Comparison of ENCODE assay signal across 14 cellular contexts in the genomic region with DNA sequence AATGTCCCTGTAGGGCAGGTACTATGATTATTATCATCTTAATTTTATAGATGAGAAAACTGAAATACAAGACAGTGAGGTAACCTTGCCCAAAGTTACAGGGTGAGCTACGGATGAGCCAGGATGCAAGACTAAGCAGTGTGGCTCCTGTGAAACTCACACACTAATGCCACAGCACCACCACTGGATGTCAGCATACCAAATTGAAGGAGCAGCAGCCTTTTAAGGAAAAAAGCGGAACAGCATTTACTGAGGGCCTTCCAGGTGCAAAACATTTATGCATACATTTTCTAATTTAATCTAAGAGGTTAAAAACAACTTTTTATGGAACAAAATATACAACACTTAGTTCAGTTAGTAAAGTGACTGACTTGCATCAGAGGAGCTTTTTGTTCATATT. TPM values are rescaled to one million over a fixed set of nuclear protein-coding genes. Genes with fewer than 3 reads are reported as not detected.
DNase-seq lines count a peak whose midpoint lies in the region; ATAC-seq and TF ChIP-seq lines count a peak whose summit lies in the region.
"Had no signal": no experiment of that assay in that cellular context is flagged by ENCODE, and none has a peak within 500 bp of the region (broad histone marks: within the 10 kb centered on the region; RNA-seq: fewer than 3 reads in every experiment).

No MANE protein-coding gene starts in this region.

- H3K36me3 ChIP-seq in GM23248 (ENCODE audit: low read depth), result no peaks in the 10 kb centered on the region
- H3K36me3 ChIP-seq in neuronal stem cell (replicated peaks in 1 of 2; ENCODE audit: control insufficient read depth in 2 of 2, insufficient read depth in 2 of 2, low read length in 2 of 2), result no peaks in the 10 kb centered on the region
- H3K36me3 ChIP-seq in upper lobe of right lung, result peaks cover 14% of the 10 kb centered on the region

- H2BK120ac ChIP-seq in neuronal stem cell (ENCODE audit: low read depth, low read length), result no peak overlapping the region

- TF ChIP-seq CTCF in epithelial cell of proximal tubule (conservative IDR thresholded peaks at IDR 0.05; ENCODE audit: low read depth, low read length) (peak; percentile 52), GM20000 (IDR thresholded peaks at IDR 0.05; ENCODE audit: extremely low read depth, missing control alignments) (no peak), upper lobe of right lung (IDR thresholded peaks at IDR 0.05) (no peak)

- H3K27me3 ChIP-seq in GM23248 (replicated peaks; ENCODE audit: insufficient read depth) (no peaks in the 10 kb centered on the region), neuronal stem cell (ENCODE audit: control insufficient read depth in 3 of 3, insufficient read depth in 3 of 3, low read depth in 1 of 3, low read length in 3 of 3) (no peaks in the 10 kb centered on the region), upper lobe of right lung (no peaks in the 10 kb centered on the region)
- H3K27me3 ChIP-seq: ascending aorta, pancreas had no signal

- no peak overlapping the region; the same call in 1 of the 2 replicates for H3K27ac ChIP-seq in GM23248
- H3K27ac ChIP-seq in neuronal stem cell (replicated peaks; ENCODE audit: low read length), result no peak overlapping the region
- H3K27ac ChIP-seq in upper lobe of right lung, result no peak overlapping the region
- H3K27ac ChIP-seq: ascending aorta, pancreas had no signal

- DNase-seq in GM23248 (peak; percentile 47), RKO (ENCODE audit: low spot score) (peak; percentile 19), epithelial cell of proximal tubule (ENCODE audit: low read depth) (no peak), neuronal stem cell (ENCODE audit: low spot score) (peak; percentile 21), GM20000 (ENCODE audit: low spot score) (no peak), upper lobe of right lung (no peak)
- DNase-seq: activated CD4-positive, alpha-beta T cell treated with anti-CD3 and anti-CD28 coated beads for 36 hours; activated T-cell treated with anti-CD3 and anti-CD28 coated beads, Interleukin-2, amount 50 U/mL, for 72 hours; NCI-H345; pancreas had no signal

- intact Hi-C loops in upper lobe of right lung (cut with DNase I), result no loop called here

- no peak overlapping the region for H3K4ac ChIP-seq in neuronal stem cell (ENCODE audit: low read length)

- no peak overlapping the region for H4K91ac ChIP-seq in neuronal stem cell (ENCODE audit: low read depth, low read length, poor library complexity)

- H3K23ac ChIP-seq in neuronal stem cell (ENCODE audit: low read depth, low read length, poor library complexity), result no peak overlapping the region

- H3K4me2 ChIP-seq in GM23248 (ENCODE audit: unreplicated experiment) (peak overlapping the region; percentile 49), neuronal stem cell (ENCODE audit: insufficient read depth, low read length, poor library complexity, severe bottlenecking) (no peak overlapping the region)

- ATAC-seq in HG03196 (IDR thresholded peaks at IDR 0.05; ENCODE audit: unreplicated experiment), result no peak
- ATAC-seq in upper lobe of right lung, result no peak
- no peak for ATAC-seq in HG03342 (IDR thresholded peaks at IDR 0.05; ENCODE audit: unreplicated experiment)
- ATAC-seq: activated CD4-positive, alpha-beta T cell treated with anti-CD3 and anti-CD28 coated beads for 36 hours; activated T-cell treated with anti-CD3 and anti-CD28 coated beads, Interleukin-2, amount 50 U/mL, for 72 hours; pancreas; stimulated activated memory B cell treated with anti-CD40 and anti-IgM and Interleukin-4, amounts not matched to agents 10 μg/mL and 1 μg/mL and 100 μg/mL, for 72 hours had no signal

- no peaks in the 10 kb centered on the region for H4K20me1 ChIP-seq in GM23248 (ENCODE audit: insufficient read depth)

- H3K79me1 ChIP-seq in neuronal stem cell (ENCODE audit: low read depth, low read length), result no peaks in the 10 kb centered on the region

- no peak overlapping the region for H4K8ac ChIP-seq in neuronal stem cell (ENCODE audit: low read depth, low read length)

- H3K79me2 ChIP-seq in GM23248 (ENCODE audit: insufficient read depth), result no peaks in the 10 kb centered on the region

- H3K14ac ChIP-seq in neuronal stem cell (ENCODE audit: low read length), result no peak overlapping the region

- WGBS in GM23248 (ENCODE audit: low coverage in 1 of 2, low lambda C conversion rate in 2 of 2, missing lambda C conversion rate in 2 of 2), 2 experiments, result 75 to 83% methylated on average over 2 of the region's 2 CpGs
- WGBS in neuronal stem cell (ENCODE audit: extremely low coverage in 2 of 2, insufficient read length in 2 of 2, insufficient replicate concordance in 1 of 2), 2 donors, result no CpG with 5 or more reads among the region's 2 CpGs

- H2AK5ac ChIP-seq in neuronal stem cell (ENCODE audit: low read depth, low read length), result no peak overlapping the region

- H2BK5ac ChIP-seq in neuronal stem cell (ENCODE audit: low read length), result no peak overlapping the region

- no peak overlapping the region for H2BK12ac ChIP-seq in neuronal stem cell (ENCODE audit: low read length)

- no peaks in the 10 kb centered on the region for H3K9me2 ChIP-seq in GM23248 (ENCODE audit: insufficient read depth)

- no peak overlapping the region for H2BK15ac ChIP-seq in neuronal stem cell (ENCODE audit: low read length)

- H3K4me3 ChIP-seq in GM23248 (no peak overlapping the region), epithelial cell of proximal tubule (ENCODE audit: low read depth, low read length) (no peak overlapping the region), neuronal stem cell (ENCODE audit: low read length in 2 of 2) (no peak overlapping the region), upper lobe of right lung (no peak overlapping the region)
- H3K4me3 ChIP-seq: ascending aorta, pancreas had no signal

- H3K18ac ChIP-seq in neuronal stem cell (ENCODE audit: low read length), result no peak overlapping the region

- H2AFZ ChIP-seq in GM23248 (no peak overlapping the region), neuronal stem cell (ENCODE audit: low read length) (no peak overlapping the region)

- H3K9ac ChIP-seq in GM23248 (no peak overlapping the region), neuronal stem cell (ENCODE audit: low read depth, low read length, poor library complexity) (no peak overlapping the region)

- H3K4me1 ChIP-seq in GM23248 (ENCODE audit: insufficient read depth) (peaks cover 32% of the 10 kb centered on the region), neuronal stem cell (ENCODE audit: control insufficient read depth in 2 of 2, insufficient read depth in 1 of 2, low read depth in 1 of 2, low read length in 2 of 2) (peaks cover 3 to 11% of the 10 kb centered on the region in 2 donors), upper lobe of right lung (no peaks in the 10 kb centered on the region)
- H3K4me1 ChIP-seq: ascending aorta, pancreas had no signal

- H3K9me3 ChIP-seq in GM23248 (ENCODE audit: low read depth) (no peaks in the 10 kb centered on the region), neuronal stem cell (replicated peaks in 1 of 2; ENCODE audit: control insufficient read depth in 2 of 2, insufficient read depth in 1 of 2, low read depth in 1 of 2, low read length in 2 of 2) (no peaks in the 10 kb centered on the region), upper lobe of right lung (no peaks in the 10 kb centered on the region)
- H3K9me3 ChIP-seq: ascending aorta, pancreas had no signal

- H3F3A ChIP-seq in GM23248 (ENCODE audit: insufficient read depth), result peaks cover 41% of the 10 kb centered on the region

- in situ Hi-C loops in GM23248 (cut with MboI), result no loop called here

RNA-seq across cellular contexts. Expression of gene SEC16B, which starts 41.7 kb away (rescaled TPM):
- total RNA-seq in GM23248 (2014; rRNA removed; shearing (Covaris generic)), result 1.5 and 1.9 TPM in 2 replicates
- polyA plus RNA-seq in GM23248 (2016; fragmentation: Nextera tagmentation; extraction: Ambion mirVana), result 1.8 and 2.2 TPM in 2 replicates
- total RNA-seq in epithelial cell of proximal tubule (0.17 and 0.29 TPM in 2 replicates), upper lobe of right lung (2.2 TPM)
- 0.95 TPM for polyA plus RNA-seq in neuronal stem cell (2013, experiment 1 of 2)
- polyA plus RNA-seq in neuronal stem cell (2013, experiment 2 of 2), result 1.1 TPM
- total RNA-seq: activated CD4-positive, alpha-beta T cell treated with anti-CD3 and anti-CD28 coated beads for 36 hours; activated T-cell treated with anti-CD3 and anti-CD28 coated beads, Interleukin-2, amount 50 U/mL, for 72 hours had no signal

Comparison
In these comparisons a context has a peak if more than half of its experiments do, and no peak if none do; other contexts are left out.
1. DNase-seq: peak in GM23248 (single experiment), RKO (single experiment) and neuronal stem cell (single experiment); none in epithelial cell of proximal tubule (single experiment), GM20000 (single experiment) and upper lobe of right lung (single experiment).